20 cellular contexts compared by ENCODE assay signal in genomic region chr11:87295237-87295636, GRCh38.
DNase-seq lines count a peak whose midpoint lies in the region; ATAC-seq and TF ChIP-seq lines count a peak whose summit lies in the region.
"Had no signal": no experiment of that assay in that cellular context is flagged by ENCODE, and none has a peak within 500 bp of the region (broad histone marks: within the 10 kb centered on the region; RNA-seq: fewer than 3 reads in every experiment).

No MANE protein-coding gene starts in this region.

- no peaks in the 10 kb centered on the region for H3K4me1 ChIP-seq in GM23248 (ENCODE audit: insufficient read depth)

- H3K9me3 ChIP-seq in GM23248 (ENCODE audit: low read depth): no peaks in the 10 kb centered on the region

- no peaks in the 10 kb centered on the region for H3K9me2 ChIP-seq in GM23248 (ENCODE audit: insufficient read depth)

- no peak overlapping the region for H2AFZ ChIP-seq in GM23248

- no peak overlapping the region for H3K4me2 ChIP-seq in GM23248 (ENCODE audit: unreplicated experiment)

- H3K4me3 ChIP-seq in GM06990 (replicated peaks; ENCODE audit: low read depth, low read length): no peak overlapping the region
- H3K4me3 ChIP-seq in GM23248: no peak overlapping the region

- in situ Hi-C loops in GM23248 (cut with MboI): loop anchor here (25.0 kb wide), 1 partner anchor 833 kb away; no protein-coding TSS in a partner anchor

- H3F3A ChIP-seq in GM23248 (ENCODE audit: insufficient read depth): no peaks in the 10 kb centered on the region

- H3K36me3 ChIP-seq in GM06990 (ENCODE audit: control insufficient read depth, insufficient read depth, low read length) (no peaks in the 10 kb centered on the region), GM23248 (ENCODE audit: low read depth) (no peaks in the 10 kb centered on the region)

- H3K27me3 ChIP-seq in GM06990 (replicated peaks; ENCODE audit: control insufficient read depth, insufficient read depth, low read length) (no peaks in the 10 kb centered on the region), GM23248 (replicated peaks; ENCODE audit: insufficient read depth) (no peaks in the 10 kb centered on the region)

- no peak for TF ChIP-seq CTCF in GM06990 (IDR thresholded peaks at IDR 0.05; ENCODE audit: insufficient read depth, low read length, poor library complexity, severe bottlenecking)

- H3K27ac ChIP-seq in GM23248: no peak overlapping the region

- no peak overlapping the region for H3K9ac ChIP-seq in GM23248

- 95 to 97% methylated on average over 1 of the region's 1 CpG for WGBS in GM23248 (ENCODE audit: low coverage in 1 of 2, low lambda C conversion rate in 2 of 2, missing lambda C conversion rate in 2 of 2), 2 experiments

- no peaks in the 10 kb centered on the region for H4K20me1 ChIP-seq in GM23248 (ENCODE audit: insufficient read depth)

- ATAC-seq in GM19043 (IDR thresholded peaks at IDR 0.05; ENCODE audit: low read depth, unreplicated experiment) (peak; percentile 61), GM19395 (IDR thresholded peaks at IDR 0.05; ENCODE audit: unreplicated experiment) (no peak), HG02981 (IDR thresholded peaks at IDR 0.05; ENCODE audit: unreplicated experiment) (no peak)
- ATAC-seq: right cardiac atrium; stimulated activated effector memory CD8-positive, alpha-beta T cell treated with anti-CD3 and anti-CD28 coated beads, Interleukin-12 subunit alpha, Interleukin-12 subunit beta, amount 100 ng/mL, for 72 hours had no signal

- peak; percentile 22 for DNase-seq in GM06990 (ENCODE audit: extremely low read depth, insufficient read length)
- DNase-seq in NCI-H1105 (lab: John Stamatoyannopoulos, UW): peak; percentile 41
- DNase-seq in NCI-H69 (lab: John Stamatoyannopoulos, UW): peak; percentile 100
- no peak for DNase-seq in stimulated activated CD4-positive, alpha-beta T cell treated with anti-CD3 and anti-CD28 coated beads, Interleukin-2, amount 100 ng/mL, for 48 hours
- DNase-seq in GM23248: no peak
- DNase-seq: activated CD4-positive, alpha-beta T cell treated with anti-CD3 and anti-CD28 coated beads, Interleukin-2, amount 50 U/mL, for 1 hour; activated effector memory CD4-positive, alpha-beta T cell treated with anti-CD3 and anti-CD28 coated beads, Interleukin-2, amount 50 U/mL, for 16 hours; CD4-positive, CD25-positive, alpha-beta regulatory T cell; DMS79; hippocampal formation; naive B cell; NCI-H1048; NCI-H510A; OCI-M1; right cardiac atrium; SIG-M5 had no signal

- H3K79me2 ChIP-seq in GM23248 (ENCODE audit: insufficient read depth): no peaks in the 10 kb centered on the region

Comparison
In these comparisons a context has a peak if more than half of its experiments do, and no peak if none do; other contexts are left out.
1. DNase-seq: peak in GM06990 (single experiment), NCI-H1105 (single experiment) and NCI-H69 (single experiment); none in stimulated activated CD4-positive, alpha-beta T cell treated with anti-CD3 and anti-CD28 coated beads, Interleukin-2, amount 100 ng/mL, for 48 hours (0 of 2) and GM23248 (single experiment).